8 cellular contexts compared by ENCODE assay signal in genomic region chr1:1348420-1349255, GRCh38. TPM values are rescaled to one million over a fixed set of nuclear protein-coding genes. Genes with fewer than 3 reads are reported as not detected.
DNase-seq lines count a peak whose midpoint lies in the region; ATAC-seq and TF ChIP-seq lines count a peak whose summit lies in the region.

No MANE protein-coding gene starts in this region.

- peaks cover 22% of the 10 kb centered on the region for H3K36me3 ChIP-seq in skeletal muscle satellite cell (ENCODE audit: insufficient read depth, low read length)

- H3K4me3 Mint-ChIP-seq in T-helper 1 cell treated with Interleukin-12 subunit alpha and Interleukin-12 subunit beta and Interleukin-4 antibody, amounts not matched to agents 30 μg/mL and 1 μg/mL, for 36 hours, result peak overlapping the region; percentile 75
- peak overlapping the region; percentile 74 for H3K4me3 Mint-ChIP-seq in activated CD4-positive, alpha-beta memory T cell treated with anti-CD3 and anti-CD28 coated beads for 36 hours

- peaks cover 62% of the 10 kb centered on the region for H3K4me1 ChIP-seq in skeletal muscle satellite cell (ENCODE audit: control insufficient read depth, insufficient read depth, low read length)

- peak overlapping the region; percentile 87 for H3K4me2 ChIP-seq in skeletal muscle satellite cell (ENCODE audit: low read length)

- peaks cover 13% of the 10 kb centered on the region for H3K4me1 Mint-ChIP-seq in T-helper 1 cell treated with Interleukin-12 subunit alpha and Interleukin-12 subunit beta and Interleukin-4 antibody, amounts not matched to agents 30 μg/mL and 1 μg/mL, for 36 hours (ENCODE audit: low read depth)
- peaks cover 20% of the 10 kb centered on the region for H3K4me1 Mint-ChIP-seq in activated CD4-positive, alpha-beta memory T cell treated with anti-CD3 and anti-CD28 coated beads for 36 hours (ENCODE audit: low read depth)

- no peaks in the 10 kb centered on the region for H3K36me3 Mint-ChIP-seq in T-helper 1 cell treated with Interleukin-12 subunit alpha and Interleukin-12 subunit beta and Interleukin-4 antibody, amounts not matched to agents 30 μg/mL and 1 μg/mL, for 36 hours (ENCODE audit: low read depth)
- no peaks in the 10 kb centered on the region for H3K36me3 Mint-ChIP-seq in activated CD4-positive, alpha-beta memory T cell treated with anti-CD3 and anti-CD28 coated beads for 36 hours

- H3K4me3 ChIP-seq in skeletal muscle satellite cell (ENCODE audit: low read length), result peak overlapping the region; percentile 79

- peak; percentile 16 for ATAC-seq in HG03097 (IDR thresholded peaks at IDR 0.05; ENCODE audit: low FRiP score, unreplicated experiment)
- ATAC-seq in left ventricle myocardium superior, result no peak

- no peak for DNase-seq in T-helper 1 cell
- peak; percentile 27 for DNase-seq in activated CD4-positive, alpha-beta memory T cell treated with anti-CD3 and anti-CD28 coated beads for 36 hours
- peak; percentile 62 for DNase-seq in left ventricle myocardium superior
- DNase-seq in stimulated activated naive CD4-positive, alpha-beta T cell treated with Interleukin-2 at 50 U/mL for 16 hours (lab: John Stamatoyannopoulos, UW), result no peak
- no peak for DNase-seq in GM10248 (ENCODE audit: extremely low spot score)

- H3K27me3 Mint-ChIP-seq in T-helper 1 cell treated with Interleukin-12 subunit alpha and Interleukin-12 subunit beta and Interleukin-4 antibody, amounts not matched to agents 30 μg/mL and 1 μg/mL, for 36 hours (ENCODE audit: low read depth), result peaks cover 15% of the 10 kb centered on the region
- peaks cover 19% of the 10 kb centered on the region for H3K27me3 Mint-ChIP-seq in activated CD4-positive, alpha-beta memory T cell treated with anti-CD3 and anti-CD28 coated beads for 36 hours

- H3K27me3 ChIP-seq in skeletal muscle satellite cell (ENCODE audit: control insufficient read depth, insufficient read depth, low read length), result no peaks in the 10 kb centered on the region

- no peaks in the 10 kb centered on the region for H3K9me3 Mint-ChIP-seq in T-helper 1 cell treated with Interleukin-12 subunit alpha and Interleukin-12 subunit beta and Interleukin-4 antibody, amounts not matched to agents 30 μg/mL and 1 μg/mL, for 36 hours
- no peaks in the 10 kb centered on the region for H3K9me3 Mint-ChIP-seq in activated CD4-positive, alpha-beta memory T cell treated with anti-CD3 and anti-CD28 coated beads for 36 hours

- CTCF ChIA-PET in activated CD4-positive, alpha-beta memory T cell treated with anti-CD3 and anti-CD28 coated beads for 36 hours (lab: Charles Lee), result interaction anchor here (0.9 to 2.4 kb wide), 7 partner anchors 21 to 227 kb away, joined by 3 to 10 read pairs (median 5); partner anchors contain the start of gene CCNL2
- CTCF ChIA-PET in GM10248 (lab: Yijun Ruan, JAX), result interaction anchor here (0.9 to 1.5 kb wide), 7 partner anchors 11 to 227 kb away, joined by 3 to 13 read pairs (median 4); no protein-coding TSS in a partner anchor

- POLR2A ChIA-PET in activated CD4-positive, alpha-beta memory T cell treated with anti-CD3 and anti-CD28 coated beads for 36 hours (lab: Charles Lee), result no interaction called here
- POLR2A ChIA-PET in GM10248 (lab: Yijun Ruan, JAX), result no interaction called here

- H3K27ac Mint-ChIP-seq in T-helper 1 cell treated with Interleukin-12 subunit alpha and Interleukin-12 subunit beta and Interleukin-4 antibody, amounts not matched to agents 30 μg/mL and 1 μg/mL, for 36 hours, result peak overlapping the region; percentile 15
- H3K27ac Mint-ChIP-seq in activated CD4-positive, alpha-beta memory T cell treated with anti-CD3 and anti-CD28 coated beads for 36 hours, result no peak overlapping the region

- H3K9me3 ChIP-seq in skeletal muscle satellite cell (replicated peaks; ENCODE audit: low read length), result no peaks in the 10 kb centered on the region

- intact Hi-C loops in activated CD4-positive, alpha-beta memory T cell treated with anti-CD3 and anti-CD28 coated beads for 36 hours (cut with micrococcal nuclease), result loop anchor here (1.0 kb wide), 2 partner anchors 27 to 40 kb away; partner anchors contain the start of genes AURKAIP1 and PUSL1
- intact Hi-C loops in left ventricle myocardium superior (cut with micrococcal nuclease), result no loop called here

- no peak for TF ChIP-seq CTCF in GM10248 (IDR thresholded peaks at IDR 0.05; ENCODE audit: control extremely low read depth, extremely low read depth, low read depth, missing control alignments)

- H3K9ac ChIP-seq in skeletal muscle satellite cell (ENCODE audit: low read depth, low read length), result peak overlapping the region; percentile 81

RNA-seq across cellular contexts. Expression of gene DVL1, which starts 0.6 kb away (rescaled TPM):
- 10 to 100 TPM; 37.6 to 38.6 TPM for total RNA-seq in activated CD4-positive, alpha-beta memory T cell treated with anti-CD3 and anti-CD28 coated beads for 36 hours
- total RNA-seq in left ventricle myocardium superior, result 144 TPM
- total RNA-seq in skeletal muscle satellite cell (2012; rRNA removed), result 80.1 and 118 TPM in 2 replicates

RNA-seq across cellular contexts. Expression of gene MXRA8, which starts 9.7 kb away (rescaled TPM):
- total RNA-seq in activated CD4-positive, alpha-beta memory T cell treated with anti-CD3 and anti-CD28 coated beads for 36 hours, result under 1 TPM in 1 of 2 experiments, not detected in 1; 0.19 TPM
- total RNA-seq in left ventricle myocardium superior, result 16.8 TPM
- total RNA-seq in skeletal muscle satellite cell (2012; rRNA removed), result 352 and 415 TPM in 2 replicates

RNA-seq across cellular contexts. Expression of gene TAS1R3, which starts 17.6 kb away (rescaled TPM):
- under 1 TPM in 1 of 2 experiments, not detected in 1; 0.10 TPM for total RNA-seq in activated CD4-positive, alpha-beta memory T cell treated with anti-CD3 and anti-CD28 coated beads for 36 hours
- total RNA-seq in left ventricle myocardium superior, result 0.57 TPM
- under 0.01 and 0.44 TPM in 2 replicates for total RNA-seq in skeletal muscle satellite cell (2012; rRNA removed)

RNA-seq across cellular contexts. Expression of gene CPTP, which starts 24.0 kb away (rescaled TPM):
- 10 to 100 TPM; 12.1 to 13.1 TPM for total RNA-seq in activated CD4-positive, alpha-beta memory T cell treated with anti-CD3 and anti-CD28 coated beads for 36 hours
- total RNA-seq in left ventricle myocardium superior, result 112 TPM
- 12.2 and 17.5 TPM in 2 replicates for total RNA-seq in skeletal muscle satellite cell (2012; rRNA removed)

RNA-seq across cellular contexts. Expression of gene INTS11, which starts 24.2 kb away (rescaled TPM):
- 100 to 1,000 TPM; 107 to 120 TPM for total RNA-seq in activated CD4-positive, alpha-beta memory T cell treated with anti-CD3 and anti-CD28 coated beads for 36 hours
- total RNA-seq in left ventricle myocardium superior, result 77.2 TPM
- 71.5 and 74.3 TPM in 2 replicates for total RNA-seq in skeletal muscle satellite cell (2012; rRNA removed)

Comparison
In these comparisons a context has a peak if more than half of its experiments do, and no peak if none do; other contexts are left out.
1. DNase-seq: peak in activated CD4-positive, alpha-beta memory T cell treated with anti-CD3 and anti-CD28 coated beads for 36 hours (single experiment) and left ventricle myocardium superior (single experiment); none in T-helper 1 cell (0 of 5), stimulated activated naive CD4-positive, alpha-beta T cell treated with Interleukin-2 at 50 U/mL for 16 hours (single experiment) and GM10248 (single experiment).
2. RNA of gene MXRA8, which starts 9.7 kb away (total RNA-seq): 16.8 TPM in left ventricle myocardium superior (single experiment); 0.19 TPM in activated CD4-positive, alpha-beta memory T cell treated with anti-CD3 and anti-CD28 coated beads for 36 hours; every median in the first group is over 10 times any median in the second.